Comparison of ENCODE assay signal across 21 cellular contexts in genomic region chr12:65885312-65885711, GRCh38.
DNase-seq lines count a peak whose midpoint lies in the region; ATAC-seq, FAIRE-seq and TF ChIP-seq lines count a peak whose summit lies in the region.
"Had no signal": no experiment of that assay in that cellular context is flagged by ENCODE, and none has a peak within 500 bp of the region (broad histone marks: within the 10 kb centered on the region; RNA-seq: fewer than 3 reads in every experiment).

No MANE protein-coding gene starts in this region.

- H3K9ac ChIP-seq in endothelial cell of umbilical vein (replicated peaks; ENCODE audit: extremely low read depth, insufficient read depth, low read length) = peak overlapping the region; percentile 76

- H3K27me3 ChIP-seq in Panc1 (ENCODE audit: control insufficient read depth, insufficient read depth, low read length) (no peaks in the 10 kb centered on the region), endothelial cell of umbilical vein (ENCODE audit: control insufficient read depth in 2 of 2, insufficient read depth in 2 of 2, low read length in 2 of 2) (no peaks in the 10 kb centered on the region)
- H3K27me3 ChIP-seq: adrenal gland, gastroesophageal sphincter, sigmoid colon had no signal

- no peak overlapping the region for H2AFZ ChIP-seq in endothelial cell of umbilical vein (ENCODE audit: low read depth, low read length)

- in situ Hi-C loops in Panc1 (cut with HindIII; ENCODE audit: low pct_unique_long_range_greater_than_20kb, low sequenced_read_pairs) = no loop called here

- H3K36me3 Mint-ChIP-seq in mesothelial cell of epicardium = peaks cover 12% of the 10 kb centered on the region

- H3K27me3 Mint-ChIP-seq in mesothelial cell of epicardium (ENCODE audit: low read depth) = no peaks in the 10 kb centered on the region

- no peaks in the 10 kb centered on the region for H4K20me1 ChIP-seq in endothelial cell of umbilical vein (replicated peaks; ENCODE audit: control insufficient read depth, extremely low read depth, insufficient read depth, low read length)

- dilution Hi-C loops in endothelial cell of umbilical vein (cut with MboI; ENCODE audit: extremely low pct_ligation_motif_present, low sequenced_read_pairs) = no loop called here

- no peaks in the 10 kb centered on the region for H3K9me3 ChIP-seq in Panc1 (ENCODE audit: control insufficient read depth, insufficient read depth, low read depth, low read length)
- no peaks in the 10 kb centered on the region for H3K9me3 ChIP-seq in endothelial cell of umbilical vein (replicated peaks; ENCODE audit: control insufficient read depth, insufficient read depth, low read length)
- H3K9me3 ChIP-seq: adrenal gland, gastroesophageal sphincter, left lung, sigmoid colon had no signal

- no peak overlapping the region for H3K4me3 ChIP-seq in Panc1 (ENCODE audit: low read depth in 2 of 2, low read length in 2 of 2)
- no peak overlapping the region for H3K4me3 ChIP-seq in endothelial cell of umbilical vein (replicated peaks in 1 of 3; ENCODE audit: insufficient read depth in 1 of 3, low read depth in 1 of 3, low read length in 3 of 3)
- H3K4me3 ChIP-seq: adrenal gland, gastroesophageal sphincter, left lung, sigmoid colon had no signal

- H3K4me2 ChIP-seq in endothelial cell of umbilical vein (ENCODE audit: insufficient read depth, low read length) = peak overlapping the region; percentile 70

- H3K36me3 ChIP-seq in Panc1 (ENCODE audit: control insufficient read depth, insufficient read depth, low read length) = no peaks in the 10 kb centered on the region; the same call in 1 of the 2 replicates
- H3K36me3 ChIP-seq in endothelial cell of umbilical vein (ENCODE audit: control insufficient read depth in 2 of 2, extremely low read depth in 1 of 2, insufficient read depth in 2 of 2, low read length in 2 of 2) = no peaks in the 10 kb centered on the region
- H3K36me3 ChIP-seq: adrenal gland, gastroesophageal sphincter, left lung, sigmoid colon had no signal

- TF ChIP-seq POLR2A in endothelial cell of umbilical vein (IDR thresholded peaks at IDR 0.05; ENCODE audit: low read depth, low read length) = no peak

- peaks cover 51% of the 10 kb centered on the region for H3K4me1 Mint-ChIP-seq in mesothelial cell of epicardium

- CTCF ChIA-PET in Panc1 (lab: Charles Lee) (no interaction called here), endothelial cell of umbilical vein (lab: Charles Lee) (interaction anchor here (0.9 to 2.0 kb wide), 4 partner anchors 20 to 267 kb away, joined by 3 to 8 read pairs (median 4); no protein-coding TSS in a partner anchor)

- intact Hi-C loops in Panc1 (cut with micrococcal nuclease; ENCODE audit: unreplicated experiment) = no loop called here
- intact Hi-C loops in endothelial cell of umbilical vein (cut with micrococcal nuclease) = loop anchor here (1.0 kb wide), 1 partner anchor 63 kb away; no protein-coding TSS in a partner anchor

- peaks cover 79% of the 10 kb centered on the region for H3K79me2 ChIP-seq in endothelial cell of umbilical vein (ENCODE audit: control insufficient read depth, insufficient read depth, low read length)

- peak; percentile 31 for DNase-seq in AG20443 (ENCODE audit: low spot score)
- DNase-seq in Panc1 (ENCODE audit: low read depth, low spot score) = no peak
- peak; percentile 86 for DNase-seq in endothelial cell of umbilical vein (ENCODE audit: low read depth, low spot score)
- no peak for DNase-seq in mesothelial cell of epicardium (ENCODE audit: low spot score in 2 of 2, unreplicated experiment in 2 of 2)
- DNase-seq in activated gamma-delta T cell treated with Interleukin-2 at 50 U/mL for 16 hours = no peak
- DNase-seq in NCI-H128 (lab: John Stamatoyannopoulos, UW; ENCODE audit: unreplicated experiment) = no peak
- no peak for DNase-seq in DMS153 (lab: John Stamatoyannopoulos, UW)
- DNase-seq: activated CD4-positive, alpha-beta T cell treated with anti-CD3 and anti-CD28 coated beads for 1 hour; adrenal gland; H7; left lung; NCI-H526; occipital lobe; SHP77 treated with DMSO at 0.1 percent for 48 hours; sigmoid colon; stimulated activated CD4-positive, alpha-beta T cell treated with anti-CD3 and anti-CD28 coated beads, Interleukin-2, amount 100 ng/mL, for 48 hours had no signal

- H3K4me1 ChIP-seq in Panc1 (ENCODE audit: control insufficient read depth, insufficient read depth, low read length) (peaks cover 80% of the 10 kb centered on the region), endothelial cell of umbilical vein (ENCODE audit: control insufficient read depth, extremely low read depth, insufficient read depth, low read length) (peaks cover 66% of the 10 kb centered on the region)

- H3K9me1 ChIP-seq in endothelial cell of umbilical vein (replicated peaks; ENCODE audit: control insufficient read depth, extremely low read depth, insufficient read depth, low read length) = no peaks in the 10 kb centered on the region

- ATAC-seq in Panc1 = no peak
- ATAC-seq in GM18909 (IDR thresholded peaks at IDR 0.05; ENCODE audit: poor library complexity, unreplicated experiment) = no peak
- ATAC-seq: gastroesophageal sphincter, left lung had no signal

- BruUV-seq in Panc1 (replicated peaks; lab: Mats Ljungman, UMichigan) = no TSS peak
- TSS peak; percentile 32 for BruUV-seq in endothelial cell of umbilical vein (replicated peaks; lab: Mats Ljungman, UMichigan)

- H3K27ac ChIP-seq in Panc1 (ENCODE audit: low read length) (peak overlapping the region; percentile 98), endothelial cell of umbilical vein (ENCODE audit: insufficient read depth, low read depth, low read length) (peak overlapping the region; percentile 87)
- H3K27ac ChIP-seq: adrenal gland, gastroesophageal sphincter, HL-60, left lung, sigmoid colon had no signal

- peak; percentile 62 for FAIRE-seq in endothelial cell of umbilical vein (lab: Jason Lieb, UNC)
- FAIRE-seq: urothelium cell line had no signal

- H3K27ac Mint-ChIP-seq in mesothelial cell of epicardium = peak overlapping the region; percentile 83
- H3K27ac Mint-ChIP-seq: T-helper 2 cell treated with Interferon-gamma antibody and Interleukin-4, amounts not matched to agents 5 μg/mL and 100 μg/mL, for 36 hours had no signal

- H3K9me3 Mint-ChIP-seq in mesothelial cell of epicardium = no peaks in the 10 kb centered on the region
- H3K9me3 Mint-ChIP-seq: T-helper 2 cell treated with Interferon-gamma antibody and Interleukin-4, amounts not matched to agents 5 μg/mL and 100 μg/mL, for 36 hours had no signal

- POLR2A ChIA-PET in Panc1 (lab: Charles Lee) (no interaction called here), endothelial cell of umbilical vein (lab: Charles Lee) (no interaction called here)

- TF ChIP-seq CTCF in Panc1 (IDR thresholded peaks at IDR 0.05) (no peak), endothelial cell of umbilical vein (IDR thresholded peaks at IDR 0.05; ENCODE audit: extremely low read depth in 1 of 2, insufficient read depth in 1 of 2, low read depth in 1 of 2, low read length in 2 of 2) (no peak), mesothelial cell of epicardium (IDR thresholded peaks at IDR 0.05; ENCODE audit: unreplicated experiment) (no peak)

- H3K4me3 Mint-ChIP-seq in mesothelial cell of epicardium = no peak overlapping the region
- H3K4me3 Mint-ChIP-seq: T-helper 2 cell treated with Interferon-gamma antibody and Interleukin-4, amounts not matched to agents 5 μg/mL and 100 μg/mL, for 36 hours had no signal

TF ChIP-seq in endothelial cell of umbilical vein, 7 proteins besides CTCF, POLR2A, EP300 and RAD21:
- TF ChIP-seq GATA2 (IDR thresholded peaks at IDR 0.05; ENCODE audit: insufficient read depth, insufficient read length, low read depth, low read length) (peak; percentile 71), JUN (IDR thresholded peaks at IDR 0.05; ENCODE audit: borderline replicate concordance, insufficient read depth, insufficient read length, low read depth) (no peak)

Comparison
In these comparisons a context has a peak if more than half of its experiments do, and no peak if none do; other contexts are left out.
1. DNase-seq: peak in AG20443 (single experiment) and endothelial cell of umbilical vein (single experiment); none in Panc1 (single experiment), mesothelial cell of epicardium (0 of 2), activated gamma-delta T cell treated with Interleukin-2 at 50 U/mL for 16 hours (single experiment), NCI-H128 (single experiment) and DMS153 (single experiment).